1 cellular context compared by ENCODE assay signal in genomic region chr15:66356069-66356358, GRCh38.
TF ChIP-seq lines count a peak whose summit lies in the region.

No MANE protein-coding gene starts in this region.

TF ChIP-seq in K562, 482 proteins besides CTCF, POLR2A, EP300 and RAD21 (continued from another document):
- TF ChIP-seq ARID4B (CRISPR knock-in tag; IDR thresholded peaks at IDR 0.05) (peak; percentile 35; the same call in 1 of the 2 replicates), SMARCA4 (IDR thresholded peaks at IDR 0.05) (peak; percentile 30; the same call in 1 of the 2 replicates), ZEB2 (IDR thresholded peaks at IDR 0.05) (no peak), MECOM (CRISPR knock-in tag; IDR thresholded peaks at IDR 0.05) (0 out of 2 replicates have a peak, but pooled peaks have one; percentile 25), BCL6 (CRISPR knock-in tag; IDR thresholded peaks at IDR 0.05) (no peak), SMARCE1 (IDR thresholded peaks at IDR 0.05) (peak; percentile 50; the same call in 1 of the 2 replicates), NFRKB (IDR thresholded peaks at IDR 0.05; ENCODE audit: low read depth) (0 out of 2 replicates have a peak, but pooled peaks have one; percentile 39), NBN (IDR thresholded peaks at IDR 0.05; ENCODE audit: low read depth) (no peak), ARID1B (IDR thresholded peaks at IDR 0.05) (0 out of 2 replicates have a peak, but pooled peaks have one; percentile 5), ZNF24 (IDR thresholded peaks at IDR 0.05) (peak; percentile 91; the same call in 1 of the 2 replicates), ETV5 (CRISPR knock-in tag; IDR thresholded peaks at IDR 0.05; ENCODE audit: low read depth) (no peak), DPF2 (IDR thresholded peaks at IDR 0.05) (peak; percentile 11; the same call in 1 of the 2 replicates)
- TF ChIP-seq, protein P1, sequence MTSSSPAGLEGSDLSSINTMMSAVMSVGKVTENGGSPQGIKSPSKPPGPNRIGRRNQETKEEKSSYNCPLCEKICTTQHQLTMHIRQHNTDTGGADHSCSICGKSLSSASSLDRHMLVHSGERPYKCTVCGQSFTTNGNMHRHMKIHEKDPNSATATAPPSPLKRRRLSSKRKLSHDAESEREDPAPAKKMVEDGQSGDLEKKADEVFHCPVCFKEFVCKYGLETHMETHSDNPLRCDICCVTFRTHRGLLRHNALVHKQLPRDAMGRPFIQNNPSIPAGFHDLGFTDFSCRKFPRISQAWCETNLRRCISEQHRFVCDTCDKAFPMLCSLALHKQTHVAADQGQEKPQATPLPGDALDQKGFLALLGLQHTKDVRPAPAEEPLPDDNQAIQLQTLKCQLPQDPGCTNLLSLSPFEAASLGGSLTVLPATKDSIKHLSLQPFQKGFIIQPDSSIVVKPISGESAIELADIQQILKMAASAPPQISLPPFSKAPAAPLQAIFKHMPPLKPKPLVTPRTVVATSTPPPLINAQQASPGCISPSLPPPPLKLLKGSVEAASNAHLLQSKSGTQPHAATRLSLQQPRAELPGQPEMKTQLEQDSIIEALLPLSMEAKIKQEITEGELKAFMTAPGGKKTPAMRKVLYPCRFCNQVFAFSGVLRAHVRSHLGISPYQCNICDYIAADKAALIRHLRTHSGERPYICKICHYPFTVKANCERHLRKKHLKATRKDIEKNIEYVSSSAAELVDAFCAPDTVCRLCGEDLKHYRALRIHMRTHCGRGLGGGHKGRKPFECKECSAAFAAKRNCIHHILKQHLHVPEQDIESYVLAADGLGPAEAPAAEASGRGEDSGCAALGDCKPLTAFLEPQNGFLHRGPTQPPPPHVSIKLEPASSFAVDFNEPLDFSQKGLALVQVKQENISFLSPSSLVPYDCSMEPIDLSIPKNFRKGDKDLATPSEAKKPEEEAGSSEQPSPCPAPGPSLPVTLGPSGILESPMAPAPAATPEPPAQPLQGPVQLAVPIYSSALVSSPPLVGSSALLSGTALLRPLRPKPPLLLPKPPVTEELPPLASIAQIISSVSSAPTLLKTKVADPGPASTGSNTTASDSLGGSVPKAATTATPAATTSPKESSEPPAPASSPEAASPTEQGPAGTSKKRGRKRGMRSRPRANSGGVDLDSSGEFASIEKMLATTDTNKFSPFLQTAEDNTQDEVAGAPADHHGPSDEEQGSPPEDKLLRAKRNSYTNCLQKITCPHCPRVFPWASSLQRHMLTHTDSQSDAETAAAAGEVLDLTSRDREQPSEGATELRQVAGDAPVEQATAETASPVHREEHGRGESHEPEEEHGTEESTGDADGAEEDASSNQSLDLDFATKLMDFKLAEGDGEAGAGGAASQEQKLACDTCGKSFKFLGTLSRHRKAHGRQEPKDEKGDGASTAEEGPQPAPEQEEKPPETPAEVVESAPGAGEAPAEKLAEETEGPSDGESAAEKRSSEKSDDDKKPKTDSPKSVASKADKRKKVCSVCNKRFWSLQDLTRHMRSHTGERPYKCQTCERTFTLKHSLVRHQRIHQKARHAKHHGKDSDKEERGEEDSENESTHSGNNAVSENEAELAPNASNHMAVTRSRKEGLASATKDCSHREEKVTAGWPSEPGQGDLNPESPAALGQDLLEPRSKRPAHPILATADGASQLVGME (CRISPR knock-in tag; IDR thresholded peaks at IDR 0.05), result no peak
